Comparison of ENCODE assay signal across 8 cellular contexts in genomic region chr4:46993075-46994006, GRCh38. TPM values are rescaled to one million over a fixed set of nuclear protein-coding genes. Genes with fewer than 3 reads are reported as not detected.
DNase-seq lines count a peak whose midpoint lies in the region; ATAC-seq and TF ChIP-seq lines count a peak whose summit lies in the region.

Gene GABRA4 (minus strand): TSS chr4:46993581. CDS start chr4:46993424, 157 bp downstream.

- peaks cover 12% of the 10 kb centered on the region for H3K4me1 Mint-ChIP-seq in activated CD8-positive, alpha-beta T cell treated with anti-CD3 and anti-CD28 coated beads, Interleukin-2, amount 10 ng/mL, durations not matched to agents 7 days and 5 days (ENCODE audit: low read depth)

- CTCF ChIA-PET in activated CD8-positive, alpha-beta T cell treated with anti-CD3 and anti-CD28 coated beads, Interleukin-2, amount 10 ng/mL, durations not matched to agents 7 days and 5 days (lab: Charles Lee): no interaction called here

- no peaks in the 10 kb centered on the region for H3K36me3 Mint-ChIP-seq in activated CD8-positive, alpha-beta T cell treated with anti-CD3 and anti-CD28 coated beads, Interleukin-2, amount 10 ng/mL, durations not matched to agents 7 days and 5 days (ENCODE audit: low read depth)

- H3K4me3 ChIP-seq in heart left ventricle: peak within 1 kb of the TSS; percentile 37 to 66 (median 57)

- no peak for TF ChIP-seq CTCF in heart left ventricle (IDR thresholded peaks at IDR 0.05)

- no peak for TF ChIP-seq POLR2A in heart left ventricle (IDR thresholded peaks at IDR 0.05)

- ATAC-seq in GM19351 (IDR thresholded peaks at IDR 0.05; ENCODE audit: unreplicated experiment) (peak; percentile 58), heart left ventricle (peak; percentile 49 to 88 (median 78)), sciatic nerve (peak; percentile 48), HG03442 (IDR thresholded peaks at IDR 0.05; ENCODE audit: unreplicated experiment) (no peak), GM21526 (IDR thresholded peaks at IDR 0.05; ENCODE audit: low FRiP score, unreplicated experiment) (no peak)
- peak; percentile 63 for ATAC-seq in activated CD8-positive, alpha-beta T cell treated with anti-CD3 and anti-CD28 coated beads, Interleukin-2, amount 10 ng/mL, durations not matched to agents 7 days and 5 days

- H3K27ac Mint-ChIP-seq in activated CD8-positive, alpha-beta T cell treated with anti-CD3 and anti-CD28 coated beads, Interleukin-2, amount 10 ng/mL, durations not matched to agents 7 days and 5 days: no peak within 1 kb of the TSS

- DNase-seq in activated CD8-positive, alpha-beta T cell treated with anti-CD3 and anti-CD28 coated beads, Interleukin-2, amount 10 ng/mL, durations not matched to agents 7 days and 5 days: no peak
- DNase-seq in heart left ventricle (peak; percentile 23 to 56 (median 31)), sciatic nerve (ENCODE audit: low spot score) (no peak), C1 segment of cervical spinal cord (lab: John Stamatoyannopoulos, UW) (no peak), NCI-H748 treated with DMSO at 0.1 percent for 48 hours (lab: John Stamatoyannopoulos, UW) (no peak)

- no peaks in the 10 kb centered on the region for H3K36me3 ChIP-seq in heart left ventricle

- H3K9me3 ChIP-seq in heart left ventricle: no peaks in the 10 kb centered on the region

- H3K4me3 Mint-ChIP-seq in activated CD8-positive, alpha-beta T cell treated with anti-CD3 and anti-CD28 coated beads, Interleukin-2, amount 10 ng/mL, durations not matched to agents 7 days and 5 days: peak within 1 kb of the TSS; percentile 61

- intact Hi-C loops in heart left ventricle (cut with DNase I): loop anchor here in 3 of 10 donors (5.0 kb wide), 2 partner anchors 46 to 61 kb away; no protein-coding TSS in a partner anchor
- intact Hi-C loops in sciatic nerve (cut with DNase I): no loop called here

- peaks cover 0 to 35% (median 0%) of the 10 kb centered on the region in 9 donors for H3K27me3 ChIP-seq in heart left ventricle

- no peaks in the 10 kb centered on the region for H3K9me3 Mint-ChIP-seq in activated CD8-positive, alpha-beta T cell treated with anti-CD3 and anti-CD28 coated beads, Interleukin-2, amount 10 ng/mL, durations not matched to agents 7 days and 5 days (ENCODE audit: insufficient read depth)

- H3K4me1 ChIP-seq in heart left ventricle: peaks cover 0 to 12% (median 0%) of the 10 kb centered on the region in 12 donors

- peak within 1 kb of the TSS; percentile 16 to 88 (median 80) for H3K27ac ChIP-seq in heart left ventricle

- WGBS in heart left ventricle, 4 donors: 1 to 3% (median 1%) methylated on average over 26 to 67 of the region's 67 CpGs

- peaks cover 47% of the 10 kb centered on the region for H3K27me3 Mint-ChIP-seq in activated CD8-positive, alpha-beta T cell treated with anti-CD3 and anti-CD28 coated beads, Interleukin-2, amount 10 ng/mL, durations not matched to agents 7 days and 5 days (ENCODE audit: low read depth)

- POLR2A ChIA-PET in activated CD8-positive, alpha-beta T cell treated with anti-CD3 and anti-CD28 coated beads, Interleukin-2, amount 10 ng/mL, durations not matched to agents 7 days and 5 days (lab: Charles Lee): no interaction called here

RNA-seq across cellular contexts. Expression of gene GABRA4, which starts in this region (rescaled TPM):
- total RNA-seq in activated CD8-positive, alpha-beta T cell treated with anti-CD3 and anti-CD28 coated beads, Interleukin-2, amount 10 ng/mL, durations not matched to agents 7 days and 5 days: not detected
- total RNA-seq in heart left ventricle (10 to 100 TPM in 8 of 9 donors, 1 to 10 TPM in 1; 9.3 to 43.7 (median 30.5) TPM), sciatic nerve (not detected)
- polyA plus RNA-seq in heart left ventricle: 1 to 10 TPM; 2.7 to 8.3 TPM

Comparison
In these comparisons a context has a peak if more than half of its experiments do, and no peak if none do; other contexts are left out.
1. RNA of gene GABRA4 (total RNA-seq): 9.3 to 43.7 TPM in heart left ventricle; not detected in activated CD8-positive, alpha-beta T cell treated with anti-CD3 and anti-CD28 coated beads, Interleukin-2, amount 10 ng/mL, durations not matched to agents 7 days and 5 days and not detected in sciatic nerve (single experiment); every median in the first group is over 10 times any median in the second.
2. Peak in ATAC-seq in activated CD8-positive, alpha-beta T cell treated with anti-CD3 and anti-CD28 coated beads, Interleukin-2, amount 10 ng/mL, durations not matched to agents 7 days and 5 days; RNA of the gene not detected or under 1 TPM.
3. Peak in ATAC-seq in sciatic nerve; RNA of the gene not detected or under 1 TPM.
4. ATAC-seq: peak in GM19351 (single experiment) and heart left ventricle (4 of 4); none in HG03442 (single experiment) and GM21526 (single experiment).
5. DNase-seq: peak in heart left ventricle (5 of 5); none in activated CD8-positive, alpha-beta T cell treated with anti-CD3 and anti-CD28 coated beads, Interleukin-2, amount 10 ng/mL, durations not matched to agents 7 days and 5 days (single experiment), sciatic nerve (single experiment), C1 segment of cervical spinal cord (0 of 14) and NCI-H748 treated with DMSO at 0.1 percent for 48 hours (single experiment).